Comparison of ENCODE assay signal across 23 cellular contexts in the genomic region with DNA sequence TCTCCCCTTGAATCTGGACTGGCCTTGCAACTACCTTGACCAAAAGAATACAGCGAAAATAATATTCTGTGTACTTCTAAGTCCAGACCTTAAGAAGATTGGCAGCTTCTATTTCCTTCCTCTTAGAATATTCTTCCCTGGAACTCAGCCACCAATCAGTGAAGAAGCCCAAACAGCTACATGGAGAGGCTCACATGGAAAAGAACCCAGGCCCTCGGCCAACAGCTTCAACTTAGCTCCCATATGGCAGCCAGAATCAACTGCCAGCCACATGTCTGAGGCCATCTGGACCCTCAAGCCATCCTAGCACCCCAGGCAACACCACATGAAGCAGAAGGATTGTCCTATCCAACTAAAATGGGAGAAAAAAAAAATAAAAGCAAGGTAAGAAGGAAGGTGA.
DNase-seq lines count a peak whose midpoint lies in the region; ATAC-seq lines count a peak whose summit lies in the region.
"Had no signal": no experiment of that assay in that cellular context is flagged by ENCODE, and none has a peak within 500 bp of the region (broad histone marks: within the 10 kb centered on the region; RNA-seq: fewer than 3 reads in every experiment).

No MANE protein-coding gene starts in this region.

- in situ Hi-C loops in G401 (cut with HindIII; ENCODE audit: low sequenced_read_pairs): no loop called here

- DNase-seq in G401 (ENCODE audit: low spot score): peak; percentile 97
- DNase-seq in NCI-H446 treated with DMSO at 0.1 percent for 48 hours (lab: John Stamatoyannopoulos, UW): peak; percentile 93
- peak; percentile 29 for DNase-seq in RPMI7951 (ENCODE audit: low read depth)
- DNase-seq in fibroblast of peridontal ligament (ENCODE audit: extremely low read depth): peak; percentile 24
- DNase-seq in hypothalamus (lab: John Stamatoyannopoulos, UW): no peak
- no peak for DNase-seq in GM19238 (ENCODE audit: insufficient read length, low spot score)
- DNase-seq in T1000 (lab: John Stamatoyannopoulos, UW): no peak
- DNase-seq: Caco-2; CD4-positive, alpha-beta memory T cell; GF-D8; H9; HFFc6; IMR-90; NCI-H1092 treated with DMSO at 0.1 percent for 48 hours; NCI-H146; NCI-H2081; NCI-H774; PC-3; RPMI8226; SHP77 treated with DMSO at 0.1 percent for 48 hours; SK-N-SH; T-helper 2 cell had no signal

- ATAC-seq in HG02885 (IDR thresholded peaks at IDR 0.05; ENCODE audit: poor library complexity, unreplicated experiment): no peak
- ATAC-seq: PC-3 had no signal

Comparison
In these comparisons a context has a peak if more than half of its experiments do, and no peak if none do; other contexts are left out.
1. DNase-seq: peak in G401 (single experiment), NCI-H446 treated with DMSO at 0.1 percent for 48 hours (single experiment), RPMI7951 (single experiment) and fibroblast of peridontal ligament (single experiment); none in hypothalamus (0 of 51), GM19238 (single experiment) and T1000 (single experiment).